In the genomic region with DNA sequence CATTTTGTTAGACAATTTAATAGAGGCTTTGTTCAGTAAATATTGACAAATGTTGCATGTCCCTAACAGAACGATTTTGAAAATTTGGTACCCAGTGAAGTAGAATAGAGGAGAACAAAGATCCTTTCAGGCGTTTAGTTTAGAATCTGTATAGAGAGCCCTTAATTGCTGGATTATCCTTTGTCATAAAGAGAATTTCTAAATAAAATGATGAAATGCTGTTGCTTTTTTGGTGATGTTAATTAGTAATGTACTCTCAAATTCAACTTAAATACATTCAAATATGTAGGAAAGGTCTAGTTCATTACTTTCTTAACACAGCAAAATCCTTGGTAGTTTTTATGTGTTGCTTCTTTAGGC, we compare ENCODE assay signal across 8 cellular contexts. TPM values are rescaled to one million over a fixed set of nuclear protein-coding genes. Genes with fewer than 3 reads are reported as not detected.
A peak's percentile ranks its signal among the peaks of the same experiment; 100 is the strongest.
DNase-seq lines count a peak whose midpoint lies in the region; ATAC-seq and TF ChIP-seq lines count a peak whose summit lies in the region.

No MANE protein-coding gene starts in this region.

- DNase-seq in Karpas-422 (no peak), nephron progenitor cell (no peak), NCI-H524 (lab: John Stamatoyannopoulos, UW) (no peak), NCI-H82 (lab: John Stamatoyannopoulos, UW) (no peak), GM20000 (ENCODE audit: low spot score) (no peak)

- H3K4me2 ChIP-seq in BLaER1 (peak overlapping the region; percentile 87), Karpas-422 (ENCODE audit: low read depth, low read length, poor library complexity, severe bottlenecking) (peak overlapping the region; percentile 92)

- TF ChIP-seq CTCF in nephron progenitor cell (IDR thresholded peaks at IDR 0.05): no peak
- no peak for TF ChIP-seq CTCF in GM20000 (IDR thresholded peaks at IDR 0.05; ENCODE audit: extremely low read depth, missing control alignments)

- H3K36me3 Mint-ChIP-seq in nephron progenitor cell (ENCODE audit: low read depth): peaks cover 38% of the 10 kb centered on the region

- H3K9me3 ChIP-seq in BLaER1 (no peaks in the 10 kb centered on the region), Karpas-422 (ENCODE audit: low read length) (no peaks in the 10 kb centered on the region), duodenal mucosa (ENCODE audit: control insufficient read depth in 1 of 2, low read length in 2 of 2) (no peaks in the 10 kb centered on the region)

- H3K27ac ChIP-seq in BLaER1 (peak overlapping the region; percentile 99), Karpas-422 (ENCODE audit: low read length) (peak overlapping the region; percentile 90), duodenal mucosa (ENCODE audit: low read depth, low read length) (peak overlapping the region; percentile 89)

- no peaks in the 10 kb centered on the region for H3K27me3 Mint-ChIP-seq in nephron progenitor cell (ENCODE audit: low read depth, poor library complexity)

- H3K36me3 ChIP-seq in BLaER1 (peaks cover 28% of the 10 kb centered on the region), Karpas-422 (ENCODE audit: insufficient read depth, low read length) (peaks cover 27% of the 10 kb centered on the region), duodenal mucosa (ENCODE audit: control insufficient read depth in 1 of 2, insufficient read depth in 2 of 2, low read length in 2 of 2) (peaks cover 10 to 11% of the 10 kb centered on the region in 2 donors)

- peak overlapping the region; percentile 98 for H3K9ac ChIP-seq in BLaER1
- H3K9ac ChIP-seq in Karpas-422 (ENCODE audit: low read length): peak overlapping the region; percentile 100
- peak overlapping the region; percentile 96 for H3K9ac ChIP-seq in duodenal mucosa (ENCODE audit: low read depth in 1 of 2, low read length in 2 of 2)

- H3K9me3 Mint-ChIP-seq in nephron progenitor cell: no peaks in the 10 kb centered on the region

- peak overlapping the region; percentile 99 for H3K4me3 Mint-ChIP-seq in nephron progenitor cell

- peaks cover 78% of the 10 kb centered on the region for H3K79me2 ChIP-seq in Karpas-422 (ENCODE audit: low read length)

- no peaks in the 10 kb centered on the region for H3K27me3 ChIP-seq in BLaER1
- no peaks in the 10 kb centered on the region for H3K27me3 ChIP-seq in Karpas-422 (ENCODE audit: low read length)
- H3K27me3 ChIP-seq in duodenal mucosa (ENCODE audit: control insufficient read depth in 1 of 2, insufficient read depth in 2 of 2, low read length in 2 of 2): no peaks in the 10 kb centered on the region

- peak overlapping the region; percentile 89 for H3K4me3 ChIP-seq in BLaER1
- H3K4me3 ChIP-seq in Karpas-422 (ENCODE audit: low read length): peak overlapping the region; percentile 87
- peak overlapping the region; percentile 99 to 100 for H3K4me3 ChIP-seq in duodenal mucosa (ENCODE audit: low read depth in 1 of 2, low read length in 2 of 2)

- no peaks in the 10 kb centered on the region for H3K9me2 ChIP-seq in Karpas-422 (replicated peaks; ENCODE audit: insufficient read depth, low read length)

- H3K4me1 ChIP-seq in BLaER1 (peaks cover 40% of the 10 kb centered on the region), Karpas-422 (ENCODE audit: low read length) (peaks cover 36% of the 10 kb centered on the region), duodenal mucosa (ENCODE audit: control insufficient read depth in 1 of 2, insufficient read depth in 2 of 2, low read length in 2 of 2) (peaks cover 22 to 32% of the 10 kb centered on the region in 2 donors)

- H4K20me1 ChIP-seq in BLaER1: peaks cover 55% of the 10 kb centered on the region
- peaks cover 25% of the 10 kb centered on the region for H4K20me1 ChIP-seq in Karpas-422 (ENCODE audit: insufficient read depth, low read depth, low read length)

- H3K27ac Mint-ChIP-seq in nephron progenitor cell: peak overlapping the region; percentile 99

- no peak overlapping the region for H2AFZ ChIP-seq in Karpas-422 (ENCODE audit: low read length)

- no peak for ATAC-seq in GM21367 (IDR thresholded peaks at IDR 0.05; ENCODE audit: unreplicated experiment)

- H3K4me1 Mint-ChIP-seq in nephron progenitor cell: peaks cover 36% of the 10 kb centered on the region

RNA-seq across cellular contexts. Expression of a gene that starts 1.2 kb away (rescaled TPM):
- total RNA-seq in Karpas-422 (2014; rRNA removed; shearing (Covaris generic); ENCODE audit: low replicate concordance): 66.2 and 82.0 TPM in 2 replicates

RNA-seq across cellular contexts. Expression of a gene that starts 19.8 kb away (rescaled TPM):
- total RNA-seq in Karpas-422 (2014; rRNA removed; shearing (Covaris generic); ENCODE audit: low replicate concordance): 18.0 and 24.7 TPM in 2 replicates
